ENCODE assay signal across 11 cellular contexts in genomic region chr12:104083769-104084475, GRCh38. TPM values are rescaled to one million over a fixed set of nuclear protein-coding genes. Genes with fewer than 3 reads are reported as not detected.
DNase-seq lines count a peak whose midpoint lies in the region; ATAC-seq and TF ChIP-seq lines count a peak whose summit lies in the region.
"Had no signal": no experiment of that assay in that cellular context is flagged by ENCODE, and none has a peak within 500 bp of the region (broad histone marks: within the 10 kb centered on the region; RNA-seq: fewer than 3 reads in every experiment).

No MANE protein-coding gene starts in this region.

- H3K27ac Mint-ChIP-seq in activated naive CD4-positive, alpha-beta T cell treated with anti-CD3 and anti-CD28 coated beads, Interleukin-2, amount 10 ng/mL, durations not matched to agents 7 days and 5 days: no peak overlapping the region
- peak overlapping the region; percentile 65 for H3K27ac Mint-ChIP-seq in activated T-cell treated with anti-CD3 and anti-CD28 coated beads, Interleukin-2, amount 50 U/mL, for 24 hours
- H3K27ac Mint-ChIP-seq in stimulated activated naive B cell treated with anti-CD40 and anti-IgM and Interleukin-4, amounts not matched to agents 10 μg/mL and 1 μg/mL and 100 μg/mL, for 72 hours: no peak overlapping the region
- H3K27ac Mint-ChIP-seq: neural progenitor cell had no signal

- no peaks in the 10 kb centered on the region for H3K9me3 Mint-ChIP-seq in activated naive CD4-positive, alpha-beta T cell treated with anti-CD3 and anti-CD28 coated beads, Interleukin-2, amount 10 ng/mL, durations not matched to agents 7 days and 5 days
- no peaks in the 10 kb centered on the region for H3K9me3 Mint-ChIP-seq in activated T-cell treated with anti-CD3 and anti-CD28 coated beads, Interleukin-2, amount 50 U/mL, for 24 hours
- H3K9me3 Mint-ChIP-seq in stimulated activated naive B cell treated with anti-CD40 and anti-IgM and Interleukin-4, amounts not matched to agents 10 μg/mL and 1 μg/mL and 100 μg/mL, for 72 hours: no peaks in the 10 kb centered on the region
- H3K9me3 Mint-ChIP-seq: neural progenitor cell had no signal

- H3K27me3 ChIP-seq in ascending aorta (no peaks in the 10 kb centered on the region), colonic mucosa (no peaks in the 10 kb centered on the region)
- H3K27me3 ChIP-seq: neural progenitor cell had no signal

- peak; percentile 54 for DNase-seq in activated naive CD4-positive, alpha-beta T cell treated with Interleukin-2 at 50 U/mL for 16 hours
- DNase-seq in activated naive CD4-positive, alpha-beta T cell treated with anti-CD3 and anti-CD28 coated beads, Interleukin-2, amount 10 ng/mL, durations not matched to agents 7 days and 5 days: no peak
- DNase-seq in activated T-cell treated with anti-CD3 and anti-CD28 coated beads, Interleukin-2, amount 50 U/mL, for 24 hours: peak; percentile 36
- no peak for DNase-seq in stimulated activated naive B cell treated with anti-CD40 and anti-IgM and Interleukin-4, amounts not matched to agents 10 μg/mL and 1 μg/mL and 100 μg/mL, for 72 hours
- DNase-seq in islet precursor cell (no peak), ascending aorta (ENCODE audit: low spot score in 2 of 2) (no peak), colonic mucosa (no peak)
- DNase-seq: anterior cingulate cortex, NCI-H1105 had no signal

- peaks cover 54 to 61% of the 10 kb centered on the region in 2 donors for H3K36me3 ChIP-seq in ascending aorta
- H3K36me3 ChIP-seq in colonic mucosa: no peaks in the 10 kb centered on the region
- H3K36me3 ChIP-seq: neural progenitor cell had no signal

- H3K4me3 ChIP-seq in ascending aorta (no peak overlapping the region), colonic mucosa (no peak overlapping the region)
- H3K4me3 ChIP-seq: neural progenitor cell had no signal

- intact Hi-C loops in ascending aorta (cut with DNase I) (no loop called here), colonic mucosa (cut with DNase I) (no loop called here)

- H3K4me1 ChIP-seq in ascending aorta (no peaks in the 10 kb centered on the region), colonic mucosa (no peaks in the 10 kb centered on the region)
- H3K4me1 ChIP-seq: neural progenitor cell had no signal

- peaks cover 31% of the 10 kb centered on the region for H3K36me3 Mint-ChIP-seq in activated naive CD4-positive, alpha-beta T cell treated with anti-CD3 and anti-CD28 coated beads, Interleukin-2, amount 10 ng/mL, durations not matched to agents 7 days and 5 days
- peaks cover 65% of the 10 kb centered on the region for H3K36me3 Mint-ChIP-seq in activated T-cell treated with anti-CD3 and anti-CD28 coated beads, Interleukin-2, amount 50 U/mL, for 24 hours (ENCODE audit: low read depth)
- H3K36me3 Mint-ChIP-seq in stimulated activated naive B cell treated with anti-CD40 and anti-IgM and Interleukin-4, amounts not matched to agents 10 μg/mL and 1 μg/mL and 100 μg/mL, for 72 hours: peaks cover 19 to 24% of the 10 kb centered on the region in 2 donors

- H3K27ac ChIP-seq in ascending aorta: no peak overlapping the region
- H3K27ac ChIP-seq in colonic mucosa: no peak overlapping the region
- H3K27ac ChIP-seq: neural progenitor cell had no signal

- peak; percentile 87 for ATAC-seq in HG02798 (IDR thresholded peaks at IDR 0.05; ENCODE audit: poor library complexity, unreplicated experiment)
- peak; percentile 25 to 47 for ATAC-seq in stimulated activated naive B cell treated with anti-CD40 and anti-IgM and Interleukin-4, amounts not matched to agents 10 μg/mL and 1 μg/mL and 100 μg/mL, for 72 hours (replicated peaks)

- no peak overlapping the region for H3K9ac ChIP-seq in colonic mucosa (ENCODE audit: low read depth in 2 of 2, low read length in 2 of 2)
- H3K9ac ChIP-seq: neural progenitor cell had no signal

- H3K27me3 Mint-ChIP-seq in activated naive CD4-positive, alpha-beta T cell treated with anti-CD3 and anti-CD28 coated beads, Interleukin-2, amount 10 ng/mL, durations not matched to agents 7 days and 5 days: no peaks in the 10 kb centered on the region
- no peaks in the 10 kb centered on the region for H3K27me3 Mint-ChIP-seq in activated T-cell treated with anti-CD3 and anti-CD28 coated beads, Interleukin-2, amount 50 U/mL, for 24 hours
- H3K27me3 Mint-ChIP-seq in stimulated activated naive B cell treated with anti-CD40 and anti-IgM and Interleukin-4, amounts not matched to agents 10 μg/mL and 1 μg/mL and 100 μg/mL, for 72 hours: no peaks in the 10 kb centered on the region

- no peak overlapping the region for H3K4me3 Mint-ChIP-seq in activated naive CD4-positive, alpha-beta T cell treated with anti-CD3 and anti-CD28 coated beads, Interleukin-2, amount 10 ng/mL, durations not matched to agents 7 days and 5 days
- H3K4me3 Mint-ChIP-seq in activated T-cell treated with anti-CD3 and anti-CD28 coated beads, Interleukin-2, amount 50 U/mL, for 24 hours: peak overlapping the region; percentile 6
- no peak overlapping the region for H3K4me3 Mint-ChIP-seq in stimulated activated naive B cell treated with anti-CD40 and anti-IgM and Interleukin-4, amounts not matched to agents 10 μg/mL and 1 μg/mL and 100 μg/mL, for 72 hours
- H3K4me3 Mint-ChIP-seq: neural progenitor cell had no signal

- peaks cover 5% of the 10 kb centered on the region for H3K4me1 Mint-ChIP-seq in activated naive CD4-positive, alpha-beta T cell treated with anti-CD3 and anti-CD28 coated beads, Interleukin-2, amount 10 ng/mL, durations not matched to agents 7 days and 5 days
- peaks cover 23% of the 10 kb centered on the region for H3K4me1 Mint-ChIP-seq in activated T-cell treated with anti-CD3 and anti-CD28 coated beads, Interleukin-2, amount 50 U/mL, for 24 hours (ENCODE audit: low read depth)
- H3K4me1 Mint-ChIP-seq in stimulated activated naive B cell treated with anti-CD40 and anti-IgM and Interleukin-4, amounts not matched to agents 10 μg/mL and 1 μg/mL and 100 μg/mL, for 72 hours: peaks cover 0 to 4% of the 10 kb centered on the region in 2 donors
- H3K4me1 Mint-ChIP-seq: neural progenitor cell had no signal

- H3K9me3 ChIP-seq in ascending aorta (no peaks in the 10 kb centered on the region), colonic mucosa (no peaks in the 10 kb centered on the region)

- TF ChIP-seq CTCF in ascending aorta (IDR thresholded peaks at IDR 0.05) (no peak), colonic mucosa (IDR thresholded peaks at IDR 0.05) (no peak)

- CTCF ChIA-PET in activated naive CD4-positive, alpha-beta T cell treated with anti-CD3 and anti-CD28 coated beads, Interleukin-2, amount 10 ng/mL, durations not matched to agents 7 days and 5 days (lab: Charles Lee): interaction anchor here (1.0 kb wide), 1 partner anchor 25 kb away, joined by 5 read pairs; no protein-coding TSS in a partner anchor

RNA-seq across cellular contexts. Expression of gene HCFC2, which starts 19.6 kb away (rescaled TPM):
- total RNA-seq in ascending aorta (9.8 TPM), colonic mucosa (10 to 100 TPM in 1 of 2 donors, 1 to 10 TPM in 1; 7.6 to 11.1 TPM)

RNA-seq across cellular contexts. Expression of gene GLT8D2, which starts 33.9 kb away (rescaled TPM):
- total RNA-seq in ascending aorta (72.3 TPM), colonic mucosa (1 to 10 TPM; 1.6 to 5.1 TPM)

RNA-seq across cellular contexts. Expression of gene NFYB, which starts 54.1 kb away (rescaled TPM):
- total RNA-seq in ascending aorta: 62.8 TPM
- 10 to 100 TPM; 15.6 to 19.8 TPM for total RNA-seq in colonic mucosa

Comparison
In these comparisons a context has a peak if more than half of its experiments do, and no peak if none do; other contexts are left out.
1. DNase-seq: peak in activated naive CD4-positive, alpha-beta T cell treated with Interleukin-2 at 50 U/mL for 16 hours (single experiment) and activated T-cell treated with anti-CD3 and anti-CD28 coated beads, Interleukin-2, amount 50 U/mL, for 24 hours (single experiment); none in activated naive CD4-positive, alpha-beta T cell treated with anti-CD3 and anti-CD28 coated beads, Interleukin-2, amount 10 ng/mL, durations not matched to agents 7 days and 5 days (single experiment), stimulated activated naive B cell treated with anti-CD40 and anti-IgM and Interleukin-4, amounts not matched to agents 10 μg/mL and 1 μg/mL and 100 μg/mL, for 72 hours (single experiment), islet precursor cell (single experiment), ascending aorta (0 of 2) and colonic mucosa (single experiment).
2. RNA of gene GLT8D2, which starts 33.9 kb away (total RNA-seq): 72.3 TPM in ascending aorta (single experiment); 1.6 to 5.1 TPM in colonic mucosa; every median in the first group is over 10 times any median in the second.